8 cellular contexts compared by ENCODE assay signal in genomic region chr1:151165738-151166505, GRCh38. TPM values are rescaled to one million over a fixed set of nuclear protein-coding genes. Genes with fewer than 3 reads are reported as not detected.
DNase-seq lines count a peak whose midpoint lies in the region; ATAC-seq and TF ChIP-seq lines count a peak whose summit lies in the region.

LYSMD1 (minus strand) TSS chr1:151165902; CDS start chr1:151165258, 644 bp downstream.
A gene with protein sequence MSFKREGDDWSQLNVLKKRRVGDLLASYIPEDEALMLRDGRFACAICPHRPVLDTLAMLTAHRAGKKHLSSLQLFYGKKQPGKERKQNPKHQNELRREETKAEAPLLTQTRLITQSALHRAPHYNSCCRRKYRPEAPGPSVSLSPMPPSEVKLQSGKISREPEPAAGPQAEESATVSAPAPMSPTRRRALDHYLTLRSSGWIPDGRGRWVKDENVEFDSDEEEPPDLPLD (plus strand): TSS chr1:151166144. CDS start chr1:151166153, 9 bp downstream.

- peak; percentile 2 for TF ChIP-seq CTCF in lung (IDR thresholded peaks at IDR 0.05; ENCODE audit: control extremely low read depth, extremely low read depth)

- H3K27ac ChIP-seq in lung (ENCODE audit: low read depth in 1 of 2, low read length in 1 of 2): peak within 1 kb of the TSS; percentile 87 to 91

- peak; percentile 98 for DNase-seq in CMK (ENCODE audit: low read depth)
- peak; percentile 97 for DNase-seq in HS-5 (ENCODE audit: low read depth)
- DNase-seq in NK-92 (lab: John Stamatoyannopoulos, UW; ENCODE audit: unreplicated experiment): peak; percentile 67
- peak; percentile 96 for DNase-seq in activated CD8-positive, alpha-beta memory T cell treated with anti-CD3 and anti-CD28 coated beads for 24 hours
- DNase-seq in effector CD8-positive, alpha-beta T cell (lab: John Stamatoyannopoulos, UW): peak; percentile 95
- DNase-seq in lung (ENCODE audit: low spot score): peak; percentile 98
- DNase-seq in stimulated activated CD4-positive, alpha-beta T cell treated with anti-CD3 and anti-CD28 coated beads, TNF-alpha, amount 100 ng/mL, for 24 hours (ENCODE audit: low read depth in 3 of 3): peak; percentile 94 to 96 (median 95)

- H3K27me3 ChIP-seq in lung (ENCODE audit: control insufficient read depth, insufficient read depth): no peaks in the 10 kb centered on the region

- 0 to 1% methylated on average over 38 of the region's 38 CpGs for WGBS in lung, 2 donors

- peaks cover 6 to 10% of the 10 kb centered on the region in 2 donors for H3K4me1 ChIP-seq in lung (ENCODE audit: control insufficient read depth in 2 of 2, insufficient read depth in 2 of 2, low read length in 2 of 2)

- peaks cover under 1 to 20% of the 10 kb centered on the region in 2 donors for H3K36me3 ChIP-seq in lung (ENCODE audit: control insufficient read depth in 2 of 2, insufficient read depth in 2 of 2, low read length in 2 of 2)

- ATAC-seq in GM19468 (IDR thresholded peaks at IDR 0.05; ENCODE audit: extremely low read depth, unreplicated experiment) (peak; percentile 68), lung (ENCODE audit: insufficient read depth, low FRiP score) (peak; percentile 94)

- no peaks in the 10 kb centered on the region for H3K9me3 ChIP-seq in lung (ENCODE audit: control insufficient read depth in 2 of 2, insufficient read depth in 1 of 2, low read length in 1 of 2)

- peak within 1 kb of the TSS; percentile 70 for H3K4me3 ChIP-seq in lung

RNA-seq across cellular contexts. Expression of gene LYSMD1, which starts in this region (rescaled TPM):
- 10 to 100 TPM in 1 of 2 donors, 1 to 10 TPM in 1; 4.9 to 12.7 TPM for total RNA-seq in lung
- 1 to 10 TPM; 5.1 to 5.3 TPM for polyA plus RNA-seq in lung

RNA-seq across cellular contexts. Expression of the second gene that starts in this region (rescaled TPM):
- total RNA-seq in lung: 10 to 100 TPM; 30.0 to 31.3 TPM
- 10 to 100 TPM; 50.7 to 73.8 TPM for polyA plus RNA-seq in lung

Comparison
In these comparisons a context has a peak if more than half of its experiments do, and no peak if none do; other contexts are left out.
1. Peak in every context shown above with its lines: DNase-seq, ATAC-seq, H3K4me3 ChIP-seq and H3K27ac ChIP-seq.